In the genomic region with DNA sequence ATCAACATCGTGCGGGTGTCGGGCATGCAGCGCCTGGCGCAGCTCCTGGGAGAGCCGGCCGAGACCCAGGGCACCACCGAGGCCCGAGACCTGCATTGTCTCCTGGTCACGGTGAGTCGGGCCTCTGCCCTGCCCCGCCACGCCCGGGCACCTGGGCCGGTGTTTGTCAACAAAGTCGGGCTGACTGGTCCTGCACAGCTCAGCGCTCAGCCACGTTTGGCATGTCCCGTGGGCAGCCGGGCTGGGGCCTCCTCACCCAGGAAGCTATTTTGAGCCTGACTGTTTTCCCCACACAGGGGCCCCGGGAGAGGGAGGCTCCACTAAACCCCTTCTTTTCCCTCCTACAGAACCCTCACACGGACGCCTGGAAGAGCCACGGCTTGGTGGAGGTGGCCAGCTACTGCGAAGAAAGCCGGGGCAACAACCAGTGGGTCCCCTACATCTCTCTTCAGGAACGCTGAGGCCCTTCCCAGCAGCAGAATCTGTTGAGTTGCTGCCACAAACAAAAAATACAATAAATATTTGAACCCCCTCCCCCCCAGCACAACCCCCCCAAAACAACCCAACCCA, we compare ENCODE assay signal across 8 cellular contexts. TPM values are rescaled to one million over a fixed set of nuclear protein-coding genes. Genes with fewer than 3 reads are reported as not detected.
A peak's percentile ranks its signal among the peaks of the same experiment; 100 is the strongest.
DNase-seq lines count a peak whose midpoint lies in the region; ATAC-seq lines count a peak whose summit lies in the region.

No MANE protein-coding gene starts in this region.

- H2BK5ac ChIP-seq in trophoblast cell (ENCODE audit: low read depth, low read length, poor library complexity), result peak overlapping the region; percentile 63

- peak overlapping the region; percentile 15 for H2AK5ac ChIP-seq in trophoblast cell (ENCODE audit: low read length)

- peak overlapping the region; percentile 69 for H3K27ac ChIP-seq in trophoblast cell (ENCODE audit: low read depth, low read length)

- no peak overlapping the region for H3K23ac ChIP-seq in trophoblast cell (ENCODE audit: low read length)

- no CpG with 5 or more reads among the region's 27 CpGs for WGBS in trophoblast cell (ENCODE audit: extremely low coverage, insufficient coverage, insufficient read length)

- H3K4me2 ChIP-seq in trophoblast cell (ENCODE audit: low read length), result peak overlapping the region; percentile 64

- peak; percentile 39 for DNase-seq in activated T-cell treated with anti-CD3 and anti-CD28 coated beads for 1 hour (ENCODE audit: low read depth)
- DNase-seq in activated T-cell treated with anti-CD3 and anti-CD28 coated beads for 4 hours, result no peak
- peak; percentile 42 for DNase-seq in activated naive CD4-positive, alpha-beta T cell treated with Interleukin-2 at 50 U/mL for 16 hours
- DNase-seq in head of caudate nucleus, result peak in 22 of 42 donors; percentile 18 to 63 (median 33)
- peak; percentile 71 to 75 for DNase-seq in trophoblast cell

- peak overlapping the region; percentile 25 for H4K8ac ChIP-seq in trophoblast cell (ENCODE audit: low read depth, low read length)

- no peak for ATAC-seq in HG03108 (IDR thresholded peaks at IDR 0.05; ENCODE audit: unreplicated experiment)
- no peak for ATAC-seq in GM18873 (IDR thresholded peaks at IDR 0.05; ENCODE audit: low FRiP score, unreplicated experiment)
- no peak for ATAC-seq in GM21529 (IDR thresholded peaks at IDR 0.05; ENCODE audit: unreplicated experiment)

- peak overlapping the region; percentile 39 for H2BK120ac ChIP-seq in trophoblast cell (ENCODE audit: insufficient read depth, low read length, poor library complexity)

- H3K79me1 ChIP-seq in trophoblast cell (ENCODE audit: low read length), result peaks cover 44% of the 10 kb centered on the region

- H3K4me1 ChIP-seq in trophoblast cell (ENCODE audit: control insufficient read depth in 1 of 2, insufficient read depth in 2 of 2, low read length in 2 of 2), result peaks cover 12 to 14% of the 10 kb centered on the region in 2 experiments

- no peak overlapping the region for H4K12ac ChIP-seq in trophoblast cell (ENCODE audit: low read depth, low read length)

- intact Hi-C loops in head of caudate nucleus (cut with DNase I), result loop anchor here (5.0 kb wide), 2 partner anchors 65 to 100 kb away; no protein-coding TSS in a partner anchor

- peak overlapping the region; percentile 39 for H4K91ac ChIP-seq in trophoblast cell (ENCODE audit: low read depth, low read length)

- peak overlapping the region; percentile 88 for H3K14ac ChIP-seq in trophoblast cell (ENCODE audit: low read length)

- peak overlapping the region; percentile 85 for H3K4me3 ChIP-seq in trophoblast cell (ENCODE audit: low read depth, low read length)

- peak overlapping the region; percentile 47 for H2AFZ ChIP-seq in trophoblast cell (ENCODE audit: insufficient read depth, low read length, poor library complexity)

- H3K79me2 ChIP-seq in trophoblast cell (ENCODE audit: control insufficient read depth, insufficient read depth, low read length, poor library complexity), result peaks cover 30% of the 10 kb centered on the region

- H3K36me3 ChIP-seq in trophoblast cell (ENCODE audit: control insufficient read depth in 1 of 2, insufficient read depth in 2 of 2, low read length in 2 of 2), result peaks cover 16 to 18% of the 10 kb centered on the region in 2 experiments

- peak overlapping the region; percentile 89 for H3K18ac ChIP-seq in trophoblast cell (ENCODE audit: low read length)

- H3K9ac ChIP-seq in trophoblast cell (ENCODE audit: low read length), result peak overlapping the region; percentile 98

- H3K4ac ChIP-seq in trophoblast cell (ENCODE audit: low read depth, low read length), result peak overlapping the region; percentile 99

- H3K9me3 ChIP-seq in trophoblast cell (ENCODE audit: insufficient read depth, low read depth, low read length), result peaks cover 4% of the 10 kb centered on the region

- no peaks in the 10 kb centered on the region for H3K27me3 ChIP-seq in trophoblast cell (ENCODE audit: insufficient read depth, low read length)

- H2BK12ac ChIP-seq in trophoblast cell (ENCODE audit: low read length), result peak overlapping the region; percentile 38

RNA-seq across cellular contexts. Expression of gene GADD45B, which starts 1.3 kb away (rescaled TPM):
- 89.4 and 93.2 TPM in 2 replicates for polyA plus RNA-seq in trophoblast cell (2013)

RNA-seq across cellular contexts. Expression of gene LMNB2, which starts 20.5 kb away (rescaled TPM):
- 103 and 105 TPM in 2 replicates for polyA plus RNA-seq in trophoblast cell (2013)

RNA-seq across cellular contexts. Expression of gene TIMM13, which starts 49.8 kb away (rescaled TPM):
- polyA plus RNA-seq in trophoblast cell (2013), result 79.5 and 82.1 TPM in 2 replicates
